Comparison of ENCODE assay signal across 8 cellular contexts in genomic region chr15:59691194-59691805, GRCh38. TPM values are rescaled to one million over a fixed set of nuclear protein-coding genes. Genes with fewer than 3 reads are reported as not detected.
A peak's percentile ranks its signal among the peaks of the same experiment; 100 is the strongest.
DNase-seq lines count a peak whose midpoint lies in the region; ATAC-seq, FAIRE-seq and TF ChIP-seq lines count a peak whose summit lies in the region.

No MANE protein-coding gene starts in this region.

- H3K27me3 ChIP-seq in small intestine (ENCODE audit: control insufficient read depth in 2 of 2, insufficient read depth in 2 of 2, low read length in 2 of 2): no peaks in the 10 kb centered on the region

- H3K36me3 ChIP-seq in small intestine (ENCODE audit: control insufficient read depth in 2 of 2, insufficient read depth in 2 of 2, low read length in 2 of 2): peaks cover 0 to under 1% of the 10 kb centered on the region in 2 donors

- POLR2A ChIA-PET in GM10248 (lab: Yijun Ruan, JAX): interaction anchor here (0.6 kb wide), 1 partner anchor 766 kb away, joined by 5 read pairs; no protein-coding TSS in a partner anchor

- CTCF ChIA-PET in GM10248 (lab: Yijun Ruan, JAX): interaction anchor here (0.6 to 4.5 kb wide), 16 partner anchors 9 to 956 kb away, joined by 3 to 34 read pairs (median 4); no protein-coding TSS in a partner anchor

- peaks cover 4% of the 10 kb centered on the region for H3K36me3 Mint-ChIP-seq in activated T-cell treated with anti-CD3 and anti-CD28 coated beads, Interleukin-2, amount 50 U/mL, for 4 hours (ENCODE audit: insufficient read depth)

- no peak overlapping the region for H3K4me3 ChIP-seq in small intestine (ENCODE audit: low read depth in 1 of 2, low read length in 2 of 2)

- H3K4me1 Mint-ChIP-seq in activated T-cell treated with anti-CD3 and anti-CD28 coated beads, Interleukin-2, amount 50 U/mL, for 4 hours (ENCODE audit: low read depth): peaks cover 28% of the 10 kb centered on the region

- no peaks in the 10 kb centered on the region for H3K27me3 Mint-ChIP-seq in activated T-cell treated with anti-CD3 and anti-CD28 coated beads, Interleukin-2, amount 50 U/mL, for 4 hours (ENCODE audit: low read depth)

- H3K9me3 ChIP-seq in small intestine (ENCODE audit: control insufficient read depth, low read depth): no peaks in the 10 kb centered on the region

- ATAC-seq in activated T-cell treated with anti-CD3 and anti-CD28 coated beads, Interleukin-2, amount 50 U/mL, for 4 hours: no peak
- ATAC-seq in HG02840 (IDR thresholded peaks at IDR 0.05; ENCODE audit: low FRiP score, unreplicated experiment): no peak

- peaks cover 3 to 6% of the 10 kb centered on the region in 2 donors for H3K4me1 ChIP-seq in small intestine (ENCODE audit: control insufficient read depth in 2 of 2, insufficient read depth in 1 of 2, low read depth in 1 of 2, low read length in 1 of 2)

- H3K9me3 Mint-ChIP-seq in activated T-cell treated with anti-CD3 and anti-CD28 coated beads, Interleukin-2, amount 50 U/mL, for 4 hours: no peaks in the 10 kb centered on the region

- DNase-seq in GM10248 (ENCODE audit: extremely low spot score) (peak; percentile 35), NCI-H446 treated with DMSO at 0.1 percent for 48 hours (lab: John Stamatoyannopoulos, UW) (peak; percentile 9), fibroblast of the conjunctiva (ENCODE audit: low read depth) (peak; percentile 33), small intestine (peak; percentile 66), GM19238 (ENCODE audit: insufficient read length, low spot score) (no peak)
- DNase-seq in activated T-cell treated with anti-CD3 and anti-CD28 coated beads, Interleukin-2, amount 50 U/mL, for 4 hours: peak; percentile 34

- no peak overlapping the region for H3K27ac ChIP-seq in small intestine (ENCODE audit: low read depth in 1 of 2, low read length in 1 of 2)

- peak; percentile 58 for TF ChIP-seq CTCF in GM10248 (IDR thresholded peaks at IDR 0.05; ENCODE audit: control extremely low read depth, extremely low read depth, low read depth, missing control alignments)

- FAIRE-seq in A204.1 (lab: Jason Lieb, UNC) (peak; percentile 95), small intestine (lab: Jason Lieb, UNC) (peak; percentile 84)

- WGBS in small intestine, 3 donors: 6 to 32% (median 14%) methylated on average over 1 of the region's 1 CpG

- H3K4me3 Mint-ChIP-seq in activated T-cell treated with anti-CD3 and anti-CD28 coated beads, Interleukin-2, amount 50 U/mL, for 4 hours: peak overlapping the region; percentile 48

RNA-seq across cellular contexts. Expression of gene BNIP2, which starts 2.2 kb away (rescaled TPM):
- 10 to 100 TPM; 55.6 to 66.3 (median 56.3) TPM for total RNA-seq in activated T-cell treated with anti-CD3 and anti-CD28 coated beads, Interleukin-2, amount 50 U/mL, for 4 hours
- polyA plus RNA-seq in small intestine: 10 to 100 TPM; 26.7 to 37.8 (median 35.9) TPM

RNA-seq across cellular contexts. Expression of gene GTF2A2, which starts 34.0 kb away (rescaled TPM):
- 100 to 1,000 TPM; 237 to 250 (median 240) TPM for total RNA-seq in activated T-cell treated with anti-CD3 and anti-CD28 coated beads, Interleukin-2, amount 50 U/mL, for 4 hours
- polyA plus RNA-seq in small intestine: 10 to 100 TPM; 46.5 to 87.8 (median 49.9) TPM
